ENCODE assay signal across 8 cellular contexts in the genomic region with DNA sequence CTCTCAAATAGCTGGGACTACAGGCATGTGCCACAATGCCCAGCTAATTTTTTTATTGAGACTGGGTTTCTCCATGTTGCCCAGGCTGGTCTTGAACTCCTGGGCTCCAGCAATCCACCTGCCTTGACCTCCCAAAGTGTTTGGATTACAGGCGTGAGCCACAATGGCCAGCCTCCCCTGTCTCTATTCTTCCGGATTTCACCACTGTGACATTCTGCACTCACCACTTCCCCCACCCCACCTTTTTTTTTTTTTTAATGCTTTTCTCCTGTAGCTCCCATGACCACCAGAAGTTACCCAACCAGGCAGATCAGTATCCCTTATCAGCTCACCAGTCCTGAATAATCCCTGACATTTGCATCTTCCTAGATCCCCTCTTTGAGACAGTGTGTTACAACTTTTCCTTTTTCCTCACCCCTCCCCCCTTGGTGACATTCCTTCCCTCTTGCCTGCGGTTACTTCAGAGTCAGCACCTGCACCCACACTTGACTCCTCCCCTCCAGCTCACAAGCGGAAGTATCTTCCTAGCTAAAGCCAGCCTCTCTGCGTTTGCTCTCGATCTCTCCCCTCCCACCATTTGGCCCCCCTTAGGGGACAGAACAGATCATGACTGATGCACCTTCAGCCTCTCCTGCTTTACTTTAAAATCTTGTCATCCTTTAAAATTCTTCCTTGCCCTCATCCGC. TPM values are rescaled to one million over a fixed set of nuclear protein-coding genes. Genes with fewer than 3 reads are reported as not detected.
DNase-seq lines count a peak whose midpoint lies in the region; ATAC-seq and TF ChIP-seq lines count a peak whose summit lies in the region.

No MANE protein-coding gene starts in this region.

- no peaks in the 10 kb centered on the region for H3K36me3 Mint-ChIP-seq in activated naive CD4-positive, alpha-beta T cell treated with anti-CD3 and anti-CD28 coated beads, Interleukin-2, amount 50 U/mL, for 24 hours

- peaks cover 52% of the 10 kb centered on the region for H3K4me1 Mint-ChIP-seq in activated naive CD4-positive, alpha-beta T cell treated with anti-CD3 and anti-CD28 coated beads, Interleukin-2, amount 50 U/mL, for 24 hours

- no peaks in the 10 kb centered on the region for H3K79me2 ChIP-seq in DND-41 (ENCODE audit: insufficient read depth, low read length)

- no peak for TF ChIP-seq CTCF in DND-41 (IDR thresholded peaks at IDR 0.05; ENCODE audit: borderline replicate concordance, extremely low read depth, low read length, poor library complexity, severe bottlenecking)

- H3K27ac ChIP-seq in DND-41 (ENCODE audit: low read length) = peak overlapping the region; percentile 79

- peak; percentile 91 for DNase-seq in DND-41
- DNase-seq in HK-2 (ENCODE audit: unreplicated experiment) = peak; percentile 72
- DNase-seq in SK-N-DZ (ENCODE audit: low spot score) = peak; percentile 27
- DNase-seq in iPS-NIHi7 (ENCODE audit: extremely low spot score) = peak; percentile 89
- peak; percentile 43 to 79 for DNase-seq in stimulated activated CD4-positive, alpha-beta T cell treated with anti-CD3 and anti-CD28 coated beads, Interleukin-4, amount 100 ng/mL, for 4 hours
- DNase-seq in MG63 = no peak

- H2AFZ ChIP-seq in DND-41 (ENCODE audit: low read depth, low read length) = peak overlapping the region; percentile 58

- H3K27me3 ChIP-seq in DND-41 (ENCODE audit: insufficient read depth, low read length, poor library complexity) (no peaks in the 10 kb centered on the region), MG63 (no peaks in the 10 kb centered on the region)

- H3K27ac Mint-ChIP-seq in activated naive CD4-positive, alpha-beta T cell treated with anti-CD3 and anti-CD28 coated beads, Interleukin-2, amount 50 U/mL, for 24 hours = peak overlapping the region; percentile 91

- peak overlapping the region; percentile 73 for H3K4me3 Mint-ChIP-seq in activated naive CD4-positive, alpha-beta T cell treated with anti-CD3 and anti-CD28 coated beads, Interleukin-2, amount 50 U/mL, for 24 hours

- peak overlapping the region in 1 of 2 experiments; percentile 52; a peak in 2 of 4 replicates for H3K4me3 ChIP-seq in DND-41 (ENCODE audit: low read depth in 1 of 2, low read length in 2 of 2)
- H3K4me3 ChIP-seq in MG63 = no peak overlapping the region

- H4K20me1 ChIP-seq in DND-41 (ENCODE audit: insufficient read depth, low read length) = no peaks in the 10 kb centered on the region

- no peaks in the 10 kb centered on the region for H3K36me3 ChIP-seq in DND-41 (ENCODE audit: insufficient read depth, low read length)
- no peaks in the 10 kb centered on the region; the same call in 1 of the 2 replicates for H3K36me3 ChIP-seq in MG63

- peak overlapping the region; percentile 67 for H3K4me2 ChIP-seq in DND-41 (ENCODE audit: insufficient read depth, low read length)

- H3K4me1 ChIP-seq in DND-41 (ENCODE audit: insufficient read depth, low read length) = peaks cover 28% of the 10 kb centered on the region

- no peaks in the 10 kb centered on the region for H3K27me3 Mint-ChIP-seq in activated naive CD4-positive, alpha-beta T cell treated with anti-CD3 and anti-CD28 coated beads, Interleukin-2, amount 50 U/mL, for 24 hours

- no peaks in the 10 kb centered on the region for H3K9me3 Mint-ChIP-seq in activated naive CD4-positive, alpha-beta T cell treated with anti-CD3 and anti-CD28 coated beads, Interleukin-2, amount 50 U/mL, for 24 hours

- peak; percentile 98 for ATAC-seq in DND-41 (ENCODE audit: insufficient read depth, low read depth)
- peak; percentile 64 for ATAC-seq in GM21381 (IDR thresholded peaks at IDR 0.05; ENCODE audit: unreplicated experiment)

- H3K9me3 ChIP-seq in DND-41 (ENCODE audit: insufficient read depth, low read length, severe bottlenecking) (no peaks in the 10 kb centered on the region), MG63 (no peaks in the 10 kb centered on the region)

- peak overlapping the region; percentile 41 for H3K9ac ChIP-seq in DND-41 (ENCODE audit: low read depth, low read length)

RNA-seq across cellular contexts. Expression of a gene that starts 13.5 kb away (rescaled TPM):
- 8.3 and 8.5 TPM in 2 replicates for polyA plus RNA-seq in SK-N-DZ (2014; cell fraction: cytosol; rRNA removed)
- 7.3 and 12.6 TPM in 2 replicates for polyA plus RNA-seq in SK-N-DZ (2014; cell fraction: nucleus; rRNA removed)
- total RNA-seq in MG63 (2014; rRNA removed; shearing (Covaris generic); ENCODE audit: low replicate concordance) = 2.6 and 4.6 TPM in 2 replicates

RNA-seq across cellular contexts. Expression of a gene that starts 19.0 kb away (rescaled TPM):
- 356 and 384 TPM in 2 replicates for polyA plus RNA-seq in SK-N-DZ (2014; cell fraction: cytosol; rRNA removed)
- polyA plus RNA-seq in SK-N-DZ (2014; cell fraction: nucleus; rRNA removed) = 132 and 178 TPM in 2 replicates
- 294 and 550 TPM in 2 replicates for total RNA-seq in MG63 (2014; rRNA removed; shearing (Covaris generic); ENCODE audit: low replicate concordance)
